Comparison of ENCODE assay signal across 29 cellular contexts in the genomic region with DNA sequence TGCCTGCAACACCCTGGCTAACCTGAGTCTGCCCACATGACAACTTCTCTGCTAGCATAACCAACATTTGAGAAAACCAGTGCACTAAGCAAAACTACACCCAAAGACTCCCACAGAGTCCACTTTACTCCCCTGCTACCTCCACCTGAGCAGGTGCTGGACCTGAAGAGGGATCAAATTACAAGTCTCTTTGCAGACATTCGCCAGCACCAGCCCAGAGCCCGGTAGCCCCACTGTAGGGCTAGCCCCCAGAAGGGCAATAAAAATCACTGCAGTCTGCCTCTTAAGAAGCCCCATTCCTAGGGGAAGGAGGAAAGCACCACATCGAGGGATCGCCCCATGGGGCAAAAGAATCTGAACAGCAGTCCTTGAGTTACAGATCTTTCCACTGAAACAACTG.
"Had no signal": no experiment of that assay in that cellular context is flagged by ENCODE, and none has a peak within 500 bp of the region (broad histone marks: within the 10 kb centered on the region; RNA-seq: fewer than 3 reads in every experiment).

No MANE protein-coding gene starts in this region.

- H3K27me3 Mint-ChIP-seq: central memory CD8-positive, alpha-beta T cell; dendritic cell treated with granulocyte-macrophage colony-stimulating factor and Interleukin-4, amounts not matched to agents 40 ng/mL and 50 ng/mL, for 4 days; stimulated activated naive B cell treated with anti-CD40 and anti-IgM and Interleukin-4, amounts not matched to agents 10 μg/mL and 1 μg/mL and 100 μg/mL, for 72 hours had no signal

- H3K27ac ChIP-seq: esophagus muscularis mucosa, foreskin keratinocyte, heart left ventricle, left lung, lower lobe of right lung, neural progenitor cell, parathyroid adenoma, right atrium auricular region, stomach, thyroid gland, upper lobe of right lung had no signal

- H3K4me3 Mint-ChIP-seq: activated CD4-positive, alpha-beta T cell treated with anti-CD3 and anti-CD28 coated beads for 36 hours; activated naive CD8-positive, alpha-beta T cell; central memory CD8-positive, alpha-beta T cell; dendritic cell treated with granulocyte-macrophage colony-stimulating factor and Interleukin-4, amounts not matched to agents 40 ng/mL and 50 ng/mL, for 4 days; natural killer cell; neural progenitor cell; stimulated activated naive B cell treated with anti-CD40 and anti-IgM and Interleukin-4, amounts not matched to agents 10 μg/mL and 1 μg/mL and 100 μg/mL, for 72 hours had no signal

- ATAC-seq: activated CD4-positive, alpha-beta T cell treated with anti-CD3 and anti-CD28 coated beads for 36 hours; foreskin keratinocyte; heart left ventricle; left lung; lower lobe of right lung; natural killer cell; stimulated activated naive B cell treated with anti-CD40 and anti-IgM and Interleukin-4, amounts not matched to agents 10 μg/mL and 1 μg/mL and 100 μg/mL, for 72 hours; upper lobe of right lung had no signal

- H3K4me3 ChIP-seq: esophagus muscularis mucosa, heart left ventricle, left lung, lower lobe of right lung, neural progenitor cell, right atrium auricular region, stomach, thyroid gland, upper lobe of right lung had no signal

- H3K4me1 ChIP-seq: esophagus muscularis mucosa, foreskin keratinocyte, heart left ventricle, left lung, lower lobe of right lung, neural progenitor cell, parathyroid adenoma, right atrium auricular region, stomach, thyroid gland, upper lobe of right lung had no signal

- H3K36me3 ChIP-seq: esophagus muscularis mucosa, heart left ventricle, left lung, lower lobe of right lung, neural progenitor cell, right atrium auricular region, stomach, thyroid gland, upper lobe of right lung had no signal

- H3K4me1 Mint-ChIP-seq: activated CD4-positive, alpha-beta T cell treated with anti-CD3 and anti-CD28 coated beads for 36 hours; central memory CD8-positive, alpha-beta T cell; natural killer cell; neural progenitor cell; stimulated activated naive B cell treated with anti-CD40 and anti-IgM and Interleukin-4, amounts not matched to agents 10 μg/mL and 1 μg/mL and 100 μg/mL, for 72 hours had no signal

- H2AFZ ChIP-seq: neural progenitor cell, parathyroid adenoma had no signal

- H3K27me3 ChIP-seq: esophagus muscularis mucosa, foreskin keratinocyte, heart left ventricle, left lung, neural progenitor cell, right atrium auricular region, stomach, thyroid gland, upper lobe of right lung had no signal

- H3K9ac ChIP-seq: neural progenitor cell, parathyroid adenoma had no signal

- H3K36me3 Mint-ChIP-seq: activated naive CD8-positive, alpha-beta T cell; neural progenitor cell; stimulated activated naive B cell treated with anti-CD40 and anti-IgM and Interleukin-4, amounts not matched to agents 10 μg/mL and 1 μg/mL and 100 μg/mL, for 72 hours had no signal

- H3K27ac Mint-ChIP-seq: activated CD4-positive, alpha-beta T cell treated with anti-CD3 and anti-CD28 coated beads for 36 hours; activated naive CD8-positive, alpha-beta T cell; dendritic cell treated with granulocyte-macrophage colony-stimulating factor and Interleukin-4, amounts not matched to agents 40 ng/mL and 50 ng/mL, for 4 days; natural killer cell; neural progenitor cell; stimulated activated naive B cell treated with anti-CD40 and anti-IgM and Interleukin-4, amounts not matched to agents 10 μg/mL and 1 μg/mL and 100 μg/mL, for 72 hours had no signal

- DNase-seq: activated CD4-positive, alpha-beta T cell treated with anti-CD3 and anti-CD28 coated beads for 36 hours; activated CD4-positive, CD25-positive, alpha-beta regulatory T cell; activated effector memory CD4-positive, alpha-beta T cell treated with Interleukin-2 at 50 U/mL for 16 hours; activated naive CD4-positive, alpha-beta T cell treated with Interleukin-2 at 50 U/mL for 16 hours; anterior cingulate cortex; foreskin keratinocyte; heart left ventricle; hypothalamus; lower lobe of right lung; mesenchymal stem cell; natural killer cell; occipital lobe; stimulated activated CD4-positive, alpha-beta T cell treated with anti-CD3 and anti-CD28 coated beads, Interleukin-15, amount 100 ng/mL, for 24 hours; stimulated activated CD4-positive, alpha-beta T cell treated with anti-CD3 and anti-CD28 coated beads, Interleukin-2, amount 100 ng/mL, for 24 hours; stimulated activated naive B cell treated with anti-CD40 and anti-IgM and Interleukin-4, amounts not matched to agents 10 μg/mL and 1 μg/mL and 100 μg/mL, for 72 hours; stomach; T1000; upper lobe of right lung had no signal

- H3K79me2 ChIP-seq: parathyroid adenoma had no signal

- H3K4me2 ChIP-seq: neural progenitor cell had no signal

- H3K9me3 ChIP-seq: esophagus muscularis mucosa, lower lobe of right lung, right atrium auricular region, thyroid gland, upper lobe of right lung had no signal

- FAIRE-seq: bronchial epithelial cell, islet of Langerhans had no signal
